Comparison of ENCODE assay signal across 8 cellular contexts in genomic region chr7:28409716-28410627, GRCh38. TPM values are rescaled to one million over a fixed set of nuclear protein-coding genes. Genes with fewer than 3 reads are reported as not detected.
DNase-seq lines count a peak whose midpoint lies in the region; ATAC-seq, FAIRE-seq and TF ChIP-seq lines count a peak whose summit lies in the region.

No MANE protein-coding gene starts in this region.

- H3K9me3 ChIP-seq in HepG2 (ENCODE audit: low read length) = no peaks in the 10 kb centered on the region

- DNase-seq in NCI-H345 (lab: John Stamatoyannopoulos, UW) (peak; percentile 13), NCI-H345 treated with DMSO at 0.1 percent for 48 hours (lab: John Stamatoyannopoulos, UW; ENCODE audit: unreplicated experiment) (no peak), NCI-H82 treated with DMSO at 0.1 percent for 48 hours (lab: John Stamatoyannopoulos, UW; ENCODE audit: unreplicated experiment) (peak; percentile 7), choroid plexus epithelial cell (ENCODE audit: low read depth) (peak; percentile 42), HepG2 (ENCODE audit: low spot score) (no peak), substantia nigra (lab: John Stamatoyannopoulos, UW) (peak in 11 of 49 donors; percentile 14 to 85 (median 31)), H54 (ENCODE audit: insufficient read length, low spot score) (no peak)
- DNase-seq in central memory CD4-positive, alpha-beta T cell = no peak

- peaks cover 2 to 35% of the 10 kb centered on the region in 2 experiments for H3K27me3 ChIP-seq in HepG2 (ENCODE audit: control insufficient read depth in 1 of 2, insufficient read depth in 2 of 2, low read length in 2 of 2)

- H3K4me3 ChIP-seq in choroid plexus epithelial cell (ENCODE audit: low read depth, low read length) (peak overlapping the region; percentile 63), HepG2 (replicated peaks in 1 of 3; ENCODE audit: insufficient read depth in 1 of 3, low read depth in 2 of 3, low read length in 3 of 3) (peak overlapping the region; percentile 47 to 63 (median 58); a peak in 4 of 6 replicates)

- no peak overlapping the region for H3K27ac ChIP-seq in HepG2 (ENCODE audit: extremely low read length, insufficient read depth, low read length)
- peak overlapping the region; percentile 90 for H3K27ac ChIP-seq in substantia nigra (ENCODE audit: low read depth, low read length, poor library complexity, severe bottlenecking)

- TSS peak; percentile 90 for BruUV-seq in HepG2 (replicated peaks; lab: Mats Ljungman, UMichigan)

- H4K20me1 ChIP-seq in HepG2 (ENCODE audit: insufficient read depth, low read length) = no peaks in the 10 kb centered on the region

- FAIRE-seq in HepG2 (lab: Jason Lieb, UNC) = no peak
- no peak for FAIRE-seq in H54 (lab: Jason Lieb, UNC)

- intact Hi-C loops in HepG2 (cut with micrococcal nuclease; ENCODE audit: unreplicated experiment) = no loop called here

- H3K4me1 ChIP-seq in HepG2 (ENCODE audit: insufficient read depth, low read length) = 0 out of 2 replicates have a peak, but pooled peaks cover 7% of the 10 kb centered on the region

- TF ChIP-seq EP300 in HepG2 (IDR thresholded peaks at IDR 0.05; ENCODE audit: low read depth in 2 of 2, low read length in 2 of 2) = no peak
- TF ChIP-seq EP300 in HepG2 (CRISPR knock-in tag; IDR thresholded peaks at IDR 0.05; ENCODE audit: borderline replicate concordance) = no peak

- POLR2A ChIA-PET in HepG2 (lab: Yijun Ruan, JAX) = no interaction called here

- H3K79me2 ChIP-seq in HepG2 (ENCODE audit: insufficient read depth, low read length) = no peaks in the 10 kb centered on the region

- WGBS in HepG2 (ENCODE audit: low lambda C conversion rate) = 38% methylated on average over 20 of the region's 92 CpGs

- H3K36me3 ChIP-seq in HepG2 (replicated peaks in 1 of 2; ENCODE audit: control insufficient read depth in 1 of 2, insufficient read depth in 2 of 2, low read length in 2 of 2) = no peaks in the 10 kb centered on the region

- in situ Hi-C loops in HepG2 (cut with HindIII; ENCODE audit: extremely low pct_ligation_motif_present, low pct_unique_long_range_greater_than_20kb) = no loop called here

- H3K4me2 ChIP-seq in HepG2 (ENCODE audit: low read depth, low read length) = peak overlapping the region; percentile 66

- CTCF ChIA-PET in HepG2 (lab: Yijun Ruan, JAX; ENCODE audit: low intra/inter-chr PET ratio, low total read pairs) = no interaction called here

- no peak overlapping the region for H2AFZ ChIP-seq in HepG2 (ENCODE audit: low read length)

- TF ChIP-seq RAD21 in HepG2 (CRISPR knock-in tag; IDR thresholded peaks at IDR 0.05) = no peak

- TF ChIP-seq POLR2A in HepG2 (IDR thresholded peaks at IDR 0.05; ENCODE audit: insufficient read depth in 1 of 2, low read depth in 2 of 2, low read length in 2 of 2) = no peak
- no peak for TF ChIP-seq POLR2A in H54 (IDR thresholded peaks at IDR 0.05; ENCODE audit: low read depth, low read length)

- peak; percentile 59 for ATAC-seq in HepG2

- TF ChIP-seq CTCF in choroid plexus epithelial cell (conservative IDR thresholded peaks at IDR 0.05; ENCODE audit: low read depth, low read length) = no peak
- TF ChIP-seq CTCF in HepG2 (CRISPR knock-in tag; IDR thresholded peaks at IDR 0.05) = no peak

- H3K9ac ChIP-seq in HepG2 (ENCODE audit: insufficient read depth, low read depth, low read length) = 0 out of 2 replicates have a peak overlapping the region, but pooled peaks have one; percentile 43

TF ChIP-seq in HepG2, 621 proteins besides CTCF, POLR2A, EP300 and RAD21:
- TF ChIP-seq SMYD3 (CRISPR knock-in tag; IDR thresholded peaks at IDR 0.05) (no peak), ZNF337 (CRISPR knock-in tag; IDR thresholded peaks at IDR 0.05; ENCODE audit: borderline replicate concordance, low read depth) (no peak), RBFOX2 (IDR thresholded peaks at IDR 0.05; ENCODE audit: low read depth, low read length) (peak; percentile 46; the same call in 1 of the 2 replicates), RAD51 (IDR thresholded peaks at IDR 0.05; ENCODE audit: borderline replicate concordance) (no peak), EEA1 (CRISPR knock-in tag; IDR thresholded peaks at IDR 0.05; ENCODE audit: borderline replicate concordance) (no peak), ZMYM3 (CRISPR knock-in tag; IDR thresholded peaks at IDR 0.05) (no peak)
TF ChIP-seq in HepG2: peak in this region for 1.

RNA-seq across cellular contexts. Expression of gene CREB5, which starts 2.3 kb away (rescaled TPM):
- total RNA-seq in HepG2 (2016; rRNA removed; fragmentation: Illumina TruSeq; extraction: Trizol) = 0.38 and 0.45 TPM in 2 replicates
- total RNA-seq in HepG2 (2016; cell fraction: cytosol; rRNA removed; fragmentation: Illumina TruSeq; extraction: Trizol; ENCODE audit: low read depth) = 0.40 and 0.53 TPM in 2 replicates
- 0.71 and 0.79 TPM in 2 replicates for total RNA-seq in HepG2 (2016; cell fraction: insoluble cytoplasmic fraction; rRNA removed; fragmentation: Illumina TruSeq; extraction: Trizol)
- 0.22 and 0.38 TPM in 2 replicates for total RNA-seq in HepG2 (2016; cell fraction: membrane; rRNA removed; fragmentation: Illumina TruSeq; extraction: Trizol)
- 2.4 and 3.2 TPM in 2 replicates for total RNA-seq in HepG2 (2016; cell fraction: nucleus; rRNA removed; fragmentation: Illumina TruSeq; extraction: Trizol)
- 0.71 and 2.3 TPM in 2 replicates for polyA plus RNA-seq in HepG2 (2011; rRNA removed)
- 0.59 and 0.77 TPM in 2 replicates for polyA plus RNA-seq in HepG2 (2011; cell fraction: cytosol; rRNA removed)
- polyA plus RNA-seq in HepG2 (2011; cell fraction: nucleus; rRNA removed) = 5.0 and 6.0 TPM in 2 replicates
- polyA plus RNA-seq in HepG2 (2012) = 0.20 and 0.84 TPM in 2 replicates
- 0.40 and 0.69 TPM in 2 replicates for polyA plus RNA-seq in HepG2 (2016; cell fraction: cytosol; fragmentation: Illumina TruSeq; extraction: Trizol; ENCODE audit: low read depth)
- polyA plus RNA-seq in HepG2 (2016; cell fraction: insoluble cytoplasmic fraction; fragmentation: Illumina TruSeq; extraction: Trizol; ENCODE audit: low read depth) = 0.94 and 1.3 TPM in 2 replicates
- 0.03 and 0.40 TPM in 2 replicates for polyA plus RNA-seq in HepG2 (2016; cell fraction: membrane; fragmentation: Illumina TruSeq; extraction: Trizol; ENCODE audit: low read depth)
- polyA plus RNA-seq in HepG2 (2016; cell fraction: nucleus; fragmentation: Illumina TruSeq; extraction: Trizol; ENCODE audit: insufficient read depth, low read depth) = 1.5 and 2.1 TPM in 2 replicates
- 0.12 and 1.7 TPM in 2 replicates for polyA minus RNA-seq in HepG2 (2011; rRNA and poly(A)+ RNA removed; ENCODE audit: low replicate concordance)
- polyA minus RNA-seq in HepG2 (2011; cell fraction: cytosol; rRNA and poly(A)+ RNA removed) = 0.18 and 0.79 TPM in 2 replicates
- 4.8 and 9.7 TPM in 2 replicates for polyA minus RNA-seq in HepG2 (2011; cell fraction: nucleus; rRNA and poly(A)+ RNA removed)

Comparison
In these comparisons a context has a peak if more than half of its experiments do, and no peak if none do; other contexts are left out.
1. DNase-seq: peak in NCI-H345 (single experiment), NCI-H82 treated with DMSO at 0.1 percent for 48 hours (single experiment) and choroid plexus epithelial cell (single experiment); none in NCI-H345 treated with DMSO at 0.1 percent for 48 hours (single experiment), HepG2 (single experiment), central memory CD4-positive, alpha-beta T cell (single experiment) and H54 (single experiment).